In genomic region chr18:28768791-28769768, GRCh38 we compare ENCODE assay signal across 25 cellular contexts.
DNase-seq lines count a peak whose midpoint lies in the region; ATAC-seq, FAIRE-seq and TF ChIP-seq lines count a peak whose summit lies in the region.
"Had no signal": no experiment of that assay in that cellular context is flagged by ENCODE, and none has a peak within 500 bp of the region (broad histone marks: within the 10 kb centered on the region; RNA-seq: fewer than 3 reads in every experiment).

No MANE protein-coding gene starts in this region.

- intact Hi-C loops in MCF 10A (cut with micrococcal nuclease) (no loop called here), mammary epithelial cell (cut with micrococcal nuclease) (no loop called here), aorta (cut with DNase I) (no loop called here), pancreas (cut with DNase I) (no loop called here)

- no peaks in the 10 kb centered on the region for H3K36me3 Mint-ChIP-seq in MCF 10A (ENCODE audit: insufficient read depth, unreplicated experiment)

- H3K9me3 ChIP-seq in mammary epithelial cell (replicated peaks; ENCODE audit: insufficient read depth, low read length) = no peaks in the 10 kb centered on the region
- no peaks in the 10 kb centered on the region for H3K9me3 ChIP-seq in aorta (ENCODE audit: control insufficient read depth, low read length)
- H3K9me3 ChIP-seq in pancreas = peaks cover 0 to 2% (median 0%) of the 10 kb centered on the region in 4 donors

- no peaks in the 10 kb centered on the region for H3K27me3 ChIP-seq in mammary epithelial cell (ENCODE audit: insufficient read depth, low read length)
- no peaks in the 10 kb centered on the region for H3K27me3 ChIP-seq in aorta (ENCODE audit: control insufficient read depth in 1 of 2, insufficient read depth in 2 of 2, low read length in 1 of 2)
- H3K27me3 ChIP-seq in pancreas = no peaks in the 10 kb centered on the region

- dilution Hi-C loops in mammary epithelial cell (cut with HindIII; ENCODE audit: low sequenced_read_pairs) = no loop called here

- no peak for FAIRE-seq in pancreas (lab: Jason Lieb, UNC)
- FAIRE-seq: GM12891, GM18507, HepG2 had no signal

- ATAC-seq in SK-N-SH treated with all-trans-retinoic acid at 6 μM for 48 hours = peak; percentile 59
- peak; percentile 59 for ATAC-seq in aorta (ENCODE audit: low FRiP score)
- no peak for ATAC-seq in pancreas
- ATAC-seq: HepG2 had no signal

- H4K20me1 ChIP-seq in mammary epithelial cell (ENCODE audit: insufficient read depth, low read length) = no peaks in the 10 kb centered on the region

- peaks cover 4% of the 10 kb centered on the region for H3K4me1 ChIP-seq in mammary epithelial cell (ENCODE audit: insufficient read depth, low read length)
- H3K4me1 ChIP-seq in aorta (ENCODE audit: control insufficient read depth in 1 of 2, insufficient read depth in 2 of 2, low read length in 2 of 2) = no peaks in the 10 kb centered on the region
- H3K4me1 ChIP-seq in pancreas = no peaks in the 10 kb centered on the region

- H3K36me3 ChIP-seq in mammary epithelial cell (ENCODE audit: insufficient read depth, low read length) = no peaks in the 10 kb centered on the region
- H3K36me3 ChIP-seq in aorta (ENCODE audit: control insufficient read depth in 1 of 2, insufficient read depth in 2 of 2, low read length in 1 of 2) = no peaks in the 10 kb centered on the region
- H3K36me3 ChIP-seq in pancreas = no peaks in the 10 kb centered on the region

- H2AFZ ChIP-seq in mammary epithelial cell (ENCODE audit: low read depth, low read length) = no peak overlapping the region

- in situ Hi-C loops in mammary epithelial cell (cut with MboI; ENCODE audit: low sequenced_read_pairs in 2 of 2) = no loop called here

- CTCF ChIA-PET in MCF 10A (lab: Yijun Ruan, JAX) = interaction anchor here (0.6 kb wide), 1 partner anchor 751 kb away, joined by 3 read pairs; no protein-coding TSS in a partner anchor
- CTCF ChIA-PET in mammary epithelial cell (lab: Charles Lee; ENCODE audit: low non-redundant PET) = no interaction called here

- H3K27ac Mint-ChIP-seq in MCF 10A (ENCODE audit: low read depth, unreplicated experiment) = peak overlapping the region; percentile 29
- H3K27ac Mint-ChIP-seq: B cell had no signal

- H3K9me3 Mint-ChIP-seq in MCF 10A (ENCODE audit: unreplicated experiment) = no peaks in the 10 kb centered on the region

- TF ChIP-seq CTCF in MCF 10A (IDR thresholded peaks at IDR 0.05; ENCODE audit: unreplicated experiment) (no peak), mammary epithelial cell (conservative IDR thresholded peaks at IDR 0.05 in 1 of 2, IDR thresholded peaks at IDR 0.05 in 1 of 2; ENCODE audit: extremely low read depth in 1 of 2, insufficient read depth in 1 of 2, low read depth in 1 of 2, low read length in 2 of 2) (no peak), pancreas (IDR thresholded peaks at IDR 0.05) (no peak)

- no peak overlapping the region for H3K9ac ChIP-seq in mammary epithelial cell (ENCODE audit: insufficient read depth, low read length)

- H3K27me3 Mint-ChIP-seq in MCF 10A (ENCODE audit: insufficient read depth, unreplicated experiment) = no peaks in the 10 kb centered on the region
- H3K27me3 Mint-ChIP-seq: B cell had no signal

- H3K27ac ChIP-seq in mammary epithelial cell (ENCODE audit: insufficient read depth, low read depth, low read length) = no peak overlapping the region
- no peak overlapping the region for H3K27ac ChIP-seq in aorta (ENCODE audit: low read depth in 1 of 2, low read length in 2 of 2)
- no peak overlapping the region for H3K27ac ChIP-seq in pancreas
- H3K27ac ChIP-seq: 22Rv1, RWPE1 had no signal

- H3K4me2 ChIP-seq in mammary epithelial cell (ENCODE audit: insufficient read depth, low read depth, low read length) = no peak overlapping the region

- H3K79me2 ChIP-seq in mammary epithelial cell (ENCODE audit: insufficient read depth, low read length) = no peaks in the 10 kb centered on the region

- no peak for DNase-seq in MCF 10A (ENCODE audit: unreplicated experiment)
- DNase-seq in mammary epithelial cell = no peak
- peak; percentile 38 for DNase-seq in fibroblast of peridontal ligament (ENCODE audit: extremely low read depth)
- DNase-seq in aorta = no peak
- no peak for DNase-seq in NCI-H774 (lab: John Stamatoyannopoulos, UW)
- no peak for DNase-seq in pancreas
- no peak for DNase-seq in NOMO-1 treated with DMSO at 0.1 percent for 48 hours (lab: John Stamatoyannopoulos, UW; ENCODE audit: unreplicated experiment)
- DNase-seq: COR-L47, DMS153, EL, KG1, MV-4-11, NCI-H1694 treated with DMSO at 0.1 percent for 48 hours, NCI-H2107, NCI-H510A treated with DMSO at 0.1 percent for 48 hours, NCI-H82, PC-3, SIG-M5 had no signal

- H3K4me3 ChIP-seq in mammary epithelial cell (replicated peaks in 1 of 3; ENCODE audit: insufficient read depth in 1 of 3, low read depth in 2 of 3, low read length in 3 of 3) (no peak overlapping the region), aorta (ENCODE audit: low read length in 2 of 2) (no peak overlapping the region), pancreas (no peak overlapping the region)

- WGBS in mammary epithelial cell (ENCODE audit: low coverage, missing lambda C conversion rate) = 58% methylated on average over 8 of the region's 8 CpGs
- WGBS in aorta, 2 donors = 71 to 79% methylated on average over 8 of the region's 8 CpGs
- 46 to 63% methylated on average over 8 of the region's 8 CpGs for WGBS in pancreas, 2 donors

- BruUV-seq in MCF 10A (replicated peaks; lab: Mats Ljungman, UMichigan) = no TSS peak
- no TSS peak for BruUV-seq in mammary epithelial cell (replicated peaks; lab: Mats Ljungman, UMichigan)

- POLR2A ChIA-PET in MCF 10A (lab: Yijun Ruan, JAX) = no interaction called here

- H3K4me3 Mint-ChIP-seq in MCF 10A (ENCODE audit: unreplicated experiment) = no peak overlapping the region
- H3K4me3 Mint-ChIP-seq: B cell had no signal

- peaks cover 6% of the 10 kb centered on the region for H3K4me1 Mint-ChIP-seq in MCF 10A (ENCODE audit: insufficient read depth, unreplicated experiment)
- H3K4me1 Mint-ChIP-seq: B cell had no signal

TF ChIP-seq in SK-N-SH treated with all-trans-retinoic acid at 6 μM for 48 hours, 23 proteins besides CTCF, POLR2A, EP300 and RAD21:
- no peak for TF ChIP-seq ZNF70 (CRISPR knock-in tag; IDR thresholded peaks at IDR 0.05)
- no peak for TF ChIP-seq ZC3H10 (CRISPR knock-in tag; IDR thresholded peaks at IDR 0.05)
- no peak for TF ChIP-seq RARB (CRISPR knock-in tag; IDR thresholded peaks at IDR 0.05)
- TF ChIP-seq ESRRG (CRISPR knock-in tag; IDR thresholded peaks at IDR 0.05) = no peak

Comparison
In these comparisons a context has a peak if more than half of its experiments do, and no peak if none do; other contexts are left out.
1. ATAC-seq: peak in SK-N-SH treated with all-trans-retinoic acid at 6 μM for 48 hours (single experiment) and aorta (single experiment); none in pancreas (0 of 4).